ENCODE assay signal across 14 cellular contexts in the genomic region with DNA sequence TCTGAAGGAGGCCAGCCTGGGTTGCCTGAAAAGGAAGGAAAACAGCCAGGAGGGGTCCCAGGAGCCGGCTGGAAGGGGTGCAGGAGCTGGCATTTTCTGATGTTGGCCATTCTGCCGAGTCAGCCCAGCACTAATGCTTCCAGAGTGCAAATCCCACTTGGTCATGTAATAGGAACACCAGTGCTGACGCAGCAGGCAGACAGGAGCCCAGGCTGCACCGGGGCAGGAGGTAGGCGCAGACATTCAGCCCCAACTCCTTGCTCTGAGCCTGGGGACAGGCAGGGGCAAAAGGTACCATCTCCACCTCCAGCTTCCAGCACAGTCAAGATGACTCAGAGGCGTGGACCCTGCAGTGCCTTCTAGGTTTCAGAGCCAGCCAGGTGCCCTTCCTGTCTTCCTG. TPM values are rescaled to one million over a fixed set of nuclear protein-coding genes. Genes with fewer than 3 reads are reported as not detected.
DNase-seq lines count a peak whose midpoint lies in the region; ATAC-seq, FAIRE-seq and TF ChIP-seq lines count a peak whose summit lies in the region.
"Had no signal": no experiment of that assay in that cellular context is flagged by ENCODE, and none has a peak within 500 bp of the region (broad histone marks: within the 10 kb centered on the region; RNA-seq: fewer than 3 reads in every experiment).

No MANE protein-coding gene starts in this region.

- FAIRE-seq in kidney (lab: Jason Lieb, UNC) = no peak

- H3K36me3 ChIP-seq in mammary epithelial cell (ENCODE audit: insufficient read depth, low read length) (no peaks in the 10 kb centered on the region), kidney (ENCODE audit: control insufficient read depth in 1 of 2, insufficient read depth in 2 of 2, low read length in 2 of 2) (no peaks in the 10 kb centered on the region), psoas muscle (ENCODE audit: insufficient read depth in 1 of 2, low read depth in 1 of 2) (no peaks in the 10 kb centered on the region), Caco-2 (ENCODE audit: control insufficient read depth, insufficient read depth, low read length) (no peaks in the 10 kb centered on the region)
- H3K36me3 ChIP-seq: BLaER1 had no signal

- in situ Hi-C loops in mammary epithelial cell (cut with MboI; ENCODE audit: low sequenced_read_pairs in 2 of 2) = no loop called here

- H3K27me3 Mint-ChIP-seq in Caco-2 (ENCODE audit: insufficient read depth, unreplicated experiment) = no peaks in the 10 kb centered on the region

- no peak overlapping the region for H3K4me2 ChIP-seq in mammary epithelial cell (ENCODE audit: insufficient read depth, low read depth, low read length)
- H3K4me2 ChIP-seq: BLaER1, KMS-11 had no signal

- BruUV-seq in mammary epithelial cell (replicated peaks; lab: Mats Ljungman, UMichigan) = no TSS peak
- no TSS peak for BruUV-seq in Caco-2 (replicated peaks; lab: Mats Ljungman, UMichigan)

- H3K27me3 ChIP-seq in mammary epithelial cell (ENCODE audit: insufficient read depth, low read length) (no peaks in the 10 kb centered on the region), psoas muscle (ENCODE audit: insufficient read depth in 3 of 3, low read length in 2 of 3) (no peaks in the 10 kb centered on the region), Caco-2 (replicated peaks; ENCODE audit: control insufficient read depth, insufficient read depth, low read length) (no peaks in the 10 kb centered on the region)
- H3K27me3 ChIP-seq: BLaER1 had no signal

- H3K27ac ChIP-seq in mammary epithelial cell (ENCODE audit: insufficient read depth, low read depth, low read length) = no peak overlapping the region
- H3K27ac ChIP-seq in kidney (ENCODE audit: low read depth in 2 of 2, low read length in 2 of 2) = no peak overlapping the region
- H3K27ac ChIP-seq in psoas muscle = peak overlapping the region; percentile 47
- H3K27ac ChIP-seq: BLaER1, KMS-11 had no signal

- no peak overlapping the region for H3K27ac Mint-ChIP-seq in Caco-2 (ENCODE audit: unreplicated experiment)
- H3K27ac Mint-ChIP-seq: CD8-positive, alpha-beta memory T cell had no signal

- H3K9ac ChIP-seq in mammary epithelial cell (ENCODE audit: insufficient read depth, low read length) (no peak overlapping the region), kidney (ENCODE audit: low read length in 2 of 2) (no peak overlapping the region)
- H3K9ac ChIP-seq: BLaER1, KMS-11 had no signal

- no peaks in the 10 kb centered on the region for H4K20me1 ChIP-seq in mammary epithelial cell (ENCODE audit: insufficient read depth, low read length)
- H4K20me1 ChIP-seq: BLaER1 had no signal

- peak in 3 of 4 donors; percentile 51 to 64 (median 62) for ATAC-seq in psoas muscle

- peak overlapping the region; percentile 38 for H2AFZ ChIP-seq in mammary epithelial cell (ENCODE audit: low read depth, low read length)

- POLR2A ChIA-PET in Caco-2 (lab: Charles Lee) = interaction anchor here (0.5 kb wide), 1 partner anchor 11 kb away, joined by 5 read pairs; no protein-coding TSS in a partner anchor

- no peak overlapping the region for H3K4me3 ChIP-seq in mammary epithelial cell (replicated peaks in 1 of 3; ENCODE audit: insufficient read depth in 1 of 3, low read depth in 2 of 3, low read length in 3 of 3)
- H3K4me3 ChIP-seq in kidney (ENCODE audit: low read length in 2 of 2) = no peak overlapping the region
- H3K4me3 ChIP-seq in psoas muscle = no peak overlapping the region
- H3K4me3 ChIP-seq in Caco-2 (ENCODE audit: low read depth, low read length) = no peak overlapping the region
- H3K4me3 ChIP-seq: BLaER1 had no signal

- DNase-seq in M059J (ENCODE audit: low read depth) (peak; percentile 18), mammary epithelial cell (peak; percentile 31), kidney (peak; percentile 29), psoas muscle (no peak), NOMO-1 treated with DMSO at 0.1 percent for 48 hours (lab: John Stamatoyannopoulos, UW; ENCODE audit: unreplicated experiment) (no peak), Caco-2 (no peak), COLO829 (ENCODE audit: low spot score) (no peak)
- DNase-seq: CD8-positive, alpha-beta memory T cell; DMS 273 treated with DMSO at 0.1 percent for 48 hours; NCI-H1930; NCI-H2171; NCI-H82 had no signal

- H3K79me2 ChIP-seq in mammary epithelial cell (ENCODE audit: insufficient read depth, low read length) = no peaks in the 10 kb centered on the region

- dilution Hi-C loops in mammary epithelial cell (cut with HindIII; ENCODE audit: low sequenced_read_pairs) = no loop called here

- H3K4me3 Mint-ChIP-seq in Caco-2 (ENCODE audit: unreplicated experiment) = no peak overlapping the region
- H3K4me3 Mint-ChIP-seq: CD8-positive, alpha-beta memory T cell had no signal

- peaks cover 18% of the 10 kb centered on the region for H3K4me1 Mint-ChIP-seq in Caco-2 (ENCODE audit: low read depth, unreplicated experiment)

- H3K9me3 ChIP-seq in mammary epithelial cell (replicated peaks; ENCODE audit: insufficient read depth, low read length) = no peaks in the 10 kb centered on the region
- no peaks in the 10 kb centered on the region for H3K9me3 ChIP-seq in kidney (ENCODE audit: control insufficient read depth in 1 of 2, low read length in 2 of 2)
- no peaks in the 10 kb centered on the region for H3K9me3 ChIP-seq in psoas muscle
- no peaks in the 10 kb centered on the region for H3K9me3 ChIP-seq in Caco-2
- H3K9me3 ChIP-seq: BLaER1 had no signal

- intact Hi-C loops in mammary epithelial cell (cut with micrococcal nuclease) = no loop called here
- intact Hi-C loops in kidney (cut with DNase I) = no loop called here
- intact Hi-C loops in psoas muscle (cut with DNase I) = no loop called here
- intact Hi-C loops in Caco-2 (cut with micrococcal nuclease; ENCODE audit: unreplicated experiment) = no loop called here

- 48% methylated on average over 2 of the region's 6 CpGs for WGBS in mammary epithelial cell (ENCODE audit: low coverage, missing lambda C conversion rate)
- WGBS in psoas muscle, 3 donors = 41 to 57% (median 51%) methylated on average over 6 of the region's 6 CpGs

- no peaks in the 10 kb centered on the region for H3K9me3 Mint-ChIP-seq in Caco-2 (ENCODE audit: unreplicated experiment)
- H3K9me3 Mint-ChIP-seq: CD8-positive, alpha-beta memory T cell had no signal

- H3K4me1 ChIP-seq in mammary epithelial cell (ENCODE audit: insufficient read depth, low read length) (peaks cover 26% of the 10 kb centered on the region), kidney (ENCODE audit: control insufficient read depth in 1 of 2, insufficient read depth in 1 of 2, low read depth in 1 of 2, low read length in 2 of 2) (peaks cover 4 to 6% of the 10 kb centered on the region in 2 donors), psoas muscle (peaks cover 21% of the 10 kb centered on the region), Caco-2 (peaks cover 14% of the 10 kb centered on the region)

- H3K36me3 Mint-ChIP-seq in Caco-2 (ENCODE audit: insufficient read depth, unreplicated experiment) = peaks cover 9% of the 10 kb centered on the region
- H3K36me3 Mint-ChIP-seq: CD8-positive, alpha-beta memory T cell had no signal

- TF ChIP-seq CTCF in mammary epithelial cell (conservative IDR thresholded peaks at IDR 0.05 in 1 of 2, IDR thresholded peaks at IDR 0.05 in 1 of 2; ENCODE audit: extremely low read depth in 1 of 2, insufficient read depth in 1 of 2, low read depth in 1 of 2, low read length in 2 of 2) (no peak), kidney (IDR thresholded peaks at IDR 0.05; ENCODE audit: borderline replicate concordance, extremely low read depth, insufficient read depth) (no peak), psoas muscle (IDR thresholded peaks at IDR 0.05) (no peak), Caco-2 (IDR thresholded peaks at IDR 0.05; ENCODE audit: insufficient read depth in 1 of 2, low read depth in 1 of 2, low read length in 1 of 2, severe bottlenecking in 1 of 2, unreplicated experiment in 1 of 2) (no peak)

- CTCF ChIA-PET in mammary epithelial cell (lab: Charles Lee; ENCODE audit: low non-redundant PET) (no interaction called here), Caco-2 (lab: Charles Lee) (interaction anchor here (2.1 kb wide), 1 partner anchor 10 kb away, joined by 4 read pairs; a partner anchor contains a TSS)

RNA-seq across cellular contexts. Expression of a gene that starts 10.2 kb away (rescaled TPM):
- total RNA-seq in M059J (2014; rRNA removed; shearing (Covaris generic)) = 131 and 133 TPM in 2 replicates
- total RNA-seq in mammary epithelial cell (100 to 1,000 TPM; 155 to 227 TPM), kidney (94.2 TPM), psoas muscle (100 to 1,000 TPM; 342 to 421 (median 401) TPM), Caco-2 (2022) (141 and 150 TPM in 2 replicates)
- polyA plus RNA-seq in mammary epithelial cell (74.1 TPM), kidney (ENCODE audit: insufficient read depth, low read depth, low replicate concordance) (45.4 TPM), psoas muscle (100 to 1,000 TPM; 204 to 523 (median 213) TPM)
- 151 TPM for polyA minus RNA-seq in mammary epithelial cell

RNA-seq across cellular contexts. Expression of a gene that starts 40.5 kb away (rescaled TPM):
- total RNA-seq in M059J (2014; rRNA removed; shearing (Covaris generic)) = 0.39 and 0.44 TPM in 2 replicates
- total RNA-seq in mammary epithelial cell (1 to 10 TPM in 1 of 2 donors, under 1 TPM in 1; 0.42 to 1.3 TPM), kidney (2.1 TPM), psoas muscle (1 to 10 TPM in 1 of 4 donors, under 1 TPM in 3; 0.79 to 1.0 (median 0.86) TPM), Caco-2 (2022) (1.1 and 1.6 TPM in 2 replicates)
- polyA plus RNA-seq in mammary epithelial cell (0.93 TPM), kidney (ENCODE audit: insufficient read depth, low read depth, low replicate concordance) (12.9 TPM), psoas muscle (1 to 10 TPM; 1.3 to 3.3 (median 2.7) TPM)
- polyA minus RNA-seq in mammary epithelial cell = not detected

RNA-seq across cellular contexts. Expression of a gene that starts 55.7 kb away (rescaled TPM):
- total RNA-seq in M059J (2014; rRNA removed; shearing (Covaris generic)) = 1.9 and 3.6 TPM in 2 replicates
- total RNA-seq in mammary epithelial cell (10 to 100 TPM; 10.2 to 13.1 TPM), kidney (17.5 TPM), psoas muscle (10 to 100 TPM in 1 of 4 donors, 1 to 10 TPM in 1, under 1 TPM in 1, not detected in 1; 0.96 to 12.3 (median 4.0) TPM), Caco-2 (2022) (3.2 and 5.5 TPM in 2 replicates)
- polyA plus RNA-seq in mammary epithelial cell (3.1 TPM), kidney (ENCODE audit: insufficient read depth, low read depth, low replicate concordance) (2.8 TPM), psoas muscle (under 1 TPM; 0.23 to 0.52 (median 0.32) TPM)
- polyA minus RNA-seq in mammary epithelial cell = 41.8 TPM

Comparison
In these comparisons a context has a peak if more than half of its experiments do, and no peak if none do; other contexts are left out.
1. DNase-seq: peak in M059J (single experiment), mammary epithelial cell (single experiment) and kidney (single experiment); none in psoas muscle (0 of 2), NOMO-1 treated with DMSO at 0.1 percent for 48 hours (single experiment), Caco-2 (0 of 2) and COLO829 (single experiment).